ENCODE assay signal across 6 cellular contexts in genomic region chr21:46046906-46047305, GRCh38. TPM values are rescaled to one million over a fixed set of nuclear protein-coding genes. Genes with fewer than 3 reads are reported as not detected.
DNase-seq lines count a peak whose midpoint lies in the region; ATAC-seq and TF ChIP-seq lines count a peak whose summit lies in the region.
"Not testable (repeated sequence)": the region's sequence is repeated elsewhere in the genome, so short reads cannot be mapped to it uniquely, and the experiment has no call there.

No MANE protein-coding gene starts in this region.

- peak overlapping the region; percentile 34; the same call in 1 of the 2 replicates for H2BK20ac ChIP-seq in IMR-90 (ENCODE audit: low read depth, low read length)

- not testable (repeated sequence) for H4K5ac ChIP-seq in IMR-90 (ENCODE audit: low read depth, low read length)

- not testable (repeated sequence) for TF ChIP-seq POLR2A in IMR-90 (IDR thresholded peaks at IDR 0.05; ENCODE audit: low read depth, low read length); lower leg skin (IDR thresholded peaks at IDR 0.05)

- not testable (repeated sequence) for H2AK9ac ChIP-seq in IMR-90 (replicated peaks; ENCODE audit: low read depth, low read length, poor library complexity)

- DNase-seq in IMR-90: not testable (repeated sequence)
- DNase-seq in activated gamma-delta T cell treated with Interleukin-2 at 50 U/mL for 16 hours (peak; percentile 1), right atrium auricular region (ENCODE audit: low spot score) (peak; percentile 44), lower leg skin (ENCODE audit: low spot score in 2 of 2) (peak; percentile 9 to 81), posterior vena cava (ENCODE audit: low spot score) (peak; percentile 34), ureter (ENCODE audit: low spot score) (peak; percentile 34)

- not testable (repeated sequence) for H3K36me3 ChIP-seq in IMR-90 (ENCODE audit: control insufficient read depth, insufficient read depth, low read length); right atrium auricular region

- CTCF ChIA-PET in IMR-90 (lab: Yijun Ruan, JAX): not testable (repeated sequence)

- dilution Hi-C loops in IMR-90 (cut with HindIII; ENCODE audit: low sequenced_read_pairs, unreplicated experiment): not testable (repeated sequence)

- H4K20me1 ChIP-seq in IMR-90 (ENCODE audit: insufficient read depth, low read length): not testable (repeated sequence)

- intact Hi-C loops in IMR-90 (cut with micrococcal nuclease); lower leg skin (cut with DNase I; ENCODE audit: low total_unique reads); posterior vena cava (cut with DNase I): not testable (repeated sequence)

- not testable (repeated sequence) for H2BK5ac ChIP-seq in IMR-90 (ENCODE audit: low read depth, low read length, poor library complexity, severe bottlenecking)

- POLR2A ChIA-PET in IMR-90 (lab: Charles Lee; ENCODE audit: unreplicated experiment): not testable (repeated sequence)

- H3K4me2 ChIP-seq in IMR-90 (ENCODE audit: low read depth, low read length): not testable (repeated sequence)

- H3K18ac ChIP-seq in IMR-90 (ENCODE audit: low read depth, low read length): not testable (repeated sequence)

- H2BK120ac ChIP-seq in IMR-90 (ENCODE audit: low read depth, low read length): not testable (repeated sequence)

- not testable (repeated sequence) for ATAC-seq in IMR-90 (ENCODE audit: low read depth)

- not testable (repeated sequence) for H3K4me3 ChIP-seq in IMR-90 (ENCODE audit: insufficient read depth, low read depth, low read length); right atrium auricular region; lower leg skin (ENCODE audit: low read depth, poor library complexity, severe bottlenecking)

- TF ChIP-seq RAD21 in IMR-90 (IDR thresholded peaks at IDR 0.05; ENCODE audit: low read length): not testable (repeated sequence)

- H3K27ac ChIP-seq in IMR-90 (ENCODE audit: insufficient read depth, low read length); right atrium auricular region: not testable (repeated sequence)

- not testable (repeated sequence) for H3K9ac ChIP-seq in IMR-90 (ENCODE audit: low read depth, low read length)

- not testable (repeated sequence) for H3K56ac ChIP-seq in IMR-90 (ENCODE audit: extremely low read depth, insufficient read depth, low read length)

- H4K8ac ChIP-seq in IMR-90 (ENCODE audit: low read depth in 2 of 2, low read length in 2 of 2): not testable (repeated sequence)

- TF ChIP-seq CTCF in IMR-90 (conservative IDR thresholded peaks at IDR 0.05; ENCODE audit: low read depth, low read length); right atrium auricular region (IDR thresholded peaks at IDR 0.05); lower leg skin (IDR thresholded peaks at IDR 0.05): not testable (repeated sequence)

- not testable (repeated sequence) for BruUV-seq in IMR-90 (replicated peaks; lab: Mats Ljungman, UMichigan)

- not testable (repeated sequence) for H3K9me3 ChIP-seq in IMR-90 (ENCODE audit: control insufficient read depth, insufficient read depth, low read length); right atrium auricular region

- H3K14ac ChIP-seq in IMR-90 (replicated peaks; ENCODE audit: low read depth, low read length): not testable (repeated sequence)

- H3K4ac ChIP-seq in IMR-90 (ENCODE audit: low read depth, low read length): not testable (repeated sequence)

- not testable (repeated sequence) for H2AFZ ChIP-seq in IMR-90 (replicated peaks; ENCODE audit: low read length, poor library complexity)

- H3K9me1 ChIP-seq in IMR-90 (ENCODE audit: insufficient read depth, low read length): not testable (repeated sequence)

- not testable (repeated sequence) for H3K23ac ChIP-seq in IMR-90 (ENCODE audit: low read depth, low read length)

- H4K91ac ChIP-seq in IMR-90 (ENCODE audit: insufficient read depth, low read depth, low read length): not testable (repeated sequence)

- in situ Hi-C loops in IMR-90 (cut with MboI; ENCODE audit: low sequenced_read_pairs): not testable (repeated sequence)

- peak overlapping the region; percentile 61 for H2AK5ac ChIP-seq in IMR-90 (ENCODE audit: low read depth, low read length)

- WGBS in IMR-90 (ENCODE audit: extremely low coverage in 2 of 2, insufficient read length in 1 of 2), 2 experiments: 98% methylated on average over 5 of the region's 12 CpGs; no CpG with 5 or more reads in 1 of the 2 experiments
- 87% methylated on average over 12 of the region's 12 CpGs for WGBS in lower leg skin, 2 donors

- H3K4me1 ChIP-seq in IMR-90 (ENCODE audit: control insufficient read depth, insufficient read depth, low read length) (peaks cover 18% of the 10 kb centered on the region), right atrium auricular region (peaks cover 0 to 19% of the 10 kb centered on the region in 2 donors)

- H3K27me3 ChIP-seq in IMR-90 (ENCODE audit: control insufficient read depth, insufficient read depth, low read length); right atrium auricular region: not testable (repeated sequence)

- peak overlapping the region; percentile 88; the same call in 1 of the 3 replicates for H2BK15ac ChIP-seq in IMR-90 (ENCODE audit: low read depth, low read length)

- peaks cover 4 to 18% of the 10 kb centered on the region in 2 experiments; a peak in 3 of 4 replicates for H3K79me1 ChIP-seq in IMR-90 (ENCODE audit: low read depth in 1 of 2, low read length in 2 of 2)

RNA-seq across cellular contexts. Expression of gene COL6A2, which starts 51.0 kb away (rescaled TPM):
- total RNA-seq in IMR-90 (2012; rRNA removed) (208 and 222 TPM in 2 replicates), right atrium auricular region (100 to 1,000 TPM; 249 to 252 TPM), lower leg skin (100 to 1,000 TPM; 137 to 543 (median 164) TPM), posterior vena cava (1,000 to 10,000 TPM; 1,504 to 1,642 TPM), ureter (357 TPM)
- polyA plus RNA-seq in IMR-90 (2012; rRNA removed): 1,065 and 1,165 TPM in 2 replicates
- 753 and 1,846 TPM in 2 replicates for polyA plus RNA-seq in IMR-90 (2012; cell fraction: cytosol; rRNA removed)
- 2,830 and 5,552 TPM in 2 replicates for polyA plus RNA-seq in IMR-90 (2012; cell fraction: nucleus; rRNA removed; ENCODE audit: low replicate concordance)
